ENCODE assay signal across 7 cellular contexts in genomic region chr14:78836777-78837176, GRCh38.
A peak's percentile ranks its signal among the peaks of the same experiment; 100 is the strongest.
DNase-seq lines count a peak whose midpoint lies in the region; ATAC-seq, FAIRE-seq and TF ChIP-seq lines count a peak whose summit lies in the region.

No MANE protein-coding gene starts in this region.

- FAIRE-seq in G401.6 (lab: Jason Lieb, UNC): peak; percentile 27

- H3K27ac ChIP-seq in RWPE1: no peak overlapping the region

- H3K4me3 ChIP-seq in epithelial cell of esophagus (ENCODE audit: low read length): no peak overlapping the region

- POLR2A ChIA-PET in RWPE1 (lab: Yijun Ruan, JAX; ENCODE audit: low non-redundant PET): no interaction called here

- CTCF ChIA-PET in RWPE1 (lab: Yijun Ruan, JAX): interaction anchor here (0.7 to 0.9 kb wide), 2 partner anchors 11 to 13 kb away, joined by 3 to 4 read pairs; no protein-coding TSS in a partner anchor

- TF ChIP-seq CTCF in RWPE1 (conservative IDR thresholded peaks at IDR 0.05; ENCODE audit: low read depth): peak; percentile 40
- TF ChIP-seq CTCF in epithelial cell of esophagus (IDR thresholded peaks at IDR 0.05; ENCODE audit: insufficient read depth, low read depth, low read length, missing control alignments): peak; percentile 76

- ATAC-seq in GM21717 (IDR thresholded peaks at IDR 0.05; ENCODE audit: unreplicated experiment) (peak; percentile 57), GM21528 (IDR thresholded peaks at IDR 0.05; ENCODE audit: low FRiP score, unreplicated experiment) (no peak)

- DNase-seq in MV-4-11 (lab: John Stamatoyannopoulos, UW) (peak; percentile 70), RWPE1 (ENCODE audit: low spot score) (peak; percentile 54), epithelial cell of esophagus (ENCODE audit: low read depth) (peak; percentile 79), nucleus accumbens (lab: John Stamatoyannopoulos, UW) (peak in 36 of 56 donors; percentile 1 to 70 (median 24))

Comparison
In these comparisons a context has a peak if more than half of its experiments do, and no peak if none do; other contexts are left out.
1. DNase-seq: peak in every context shown above with its lines; median percentile 79 in epithelial cell of esophagus; 70 in MV-4-11; 54 in RWPE1; 24 in nucleus accumbens.